12 cellular contexts compared by ENCODE assay signal in the genomic region with DNA sequence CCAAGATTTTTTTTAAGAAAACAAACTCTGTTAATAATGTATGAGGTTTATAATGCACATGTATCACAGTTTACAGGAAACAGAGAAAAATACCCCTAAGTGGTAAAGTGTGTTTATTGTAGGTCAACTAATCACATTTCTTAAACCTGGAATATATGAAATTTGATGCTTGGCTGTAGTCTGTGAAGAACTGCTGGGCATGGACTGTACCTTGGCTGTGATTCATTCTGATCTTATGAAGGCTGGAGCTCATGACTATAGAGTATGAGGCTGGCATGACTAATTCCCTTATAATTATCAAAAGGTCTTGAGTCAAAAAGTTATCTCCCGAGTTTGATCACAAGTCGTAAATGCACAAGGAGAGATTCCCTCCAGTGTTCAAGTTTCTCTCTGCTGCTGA.
DNase-seq lines count a peak whose midpoint lies in the region; ATAC-seq, FAIRE-seq and TF ChIP-seq lines count a peak whose summit lies in the region.
"Had no signal": no experiment of that assay in that cellular context is flagged by ENCODE, and none has a peak within 500 bp of the region (broad histone marks: within the 10 kb centered on the region; RNA-seq: fewer than 3 reads in every experiment).

No MANE protein-coding gene starts in this region.

- ATAC-seq in A549 (peak; percentile 88 to 93), IMR-90 (ENCODE audit: low read depth) (peak; percentile 85), left lung (peak; percentile 44), GM21367 (IDR thresholded peaks at IDR 0.05; ENCODE audit: unreplicated experiment) (no peak), GM18517 (IDR thresholded peaks at IDR 0.05; ENCODE audit: unreplicated experiment) (no peak)
- ATAC-seq: activated T-cell treated with anti-CD3 and anti-CD28 coated beads, Interleukin-2, amount 50 U/mL, for 72 hours had no signal

- H3K56ac ChIP-seq in IMR-90 (ENCODE audit: extremely low read depth, insufficient read depth, low read length) = peak overlapping the region; percentile 54; the same call in 1 of the 2 replicates

- H3K36me3 ChIP-seq in IMR-90 (ENCODE audit: control insufficient read depth, insufficient read depth, low read length) = no peaks in the 10 kb centered on the region
- H3K36me3 ChIP-seq in mammary epithelial cell (ENCODE audit: insufficient read depth, low read length) = no peaks in the 10 kb centered on the region
- H3K36me3 ChIP-seq in left lung = no peaks in the 10 kb centered on the region
- H3K36me3 ChIP-seq: colonic mucosa had no signal

- peak overlapping the region; percentile 93 for H2BK120ac ChIP-seq in IMR-90 (ENCODE audit: low read depth, low read length)

- H3K4me3 ChIP-seq in A549 = no peak overlapping the region
- no peak overlapping the region for H3K4me3 ChIP-seq in IMR-90 (ENCODE audit: insufficient read depth, low read depth, low read length)
- no peak overlapping the region for H3K4me3 ChIP-seq in mammary epithelial cell (replicated peaks in 1 of 3; ENCODE audit: insufficient read depth in 1 of 3, low read depth in 2 of 3, low read length in 3 of 3)
- H3K4me3 ChIP-seq in left lung = no peak overlapping the region
- H3K4me3 ChIP-seq: colonic mucosa had no signal

- TF ChIP-seq EP300 in A549 (IDR thresholded peaks at IDR 0.05) = no peak

- WGBS in A549 (ENCODE audit: missing lambda C conversion rate) = 20% methylated on average over 2 of the region's 2 CpGs
- no CpG with 5 or more reads among the region's 2 CpGs for WGBS in IMR-90 (ENCODE audit: extremely low coverage in 2 of 2, insufficient read length in 1 of 2), 2 experiments
- WGBS in mammary epithelial cell (ENCODE audit: low coverage, missing lambda C conversion rate) = 0% methylated on average over 2 of the region's 2 CpGs

- peaks cover 13% of the 10 kb centered on the region for H3K9me1 ChIP-seq in IMR-90 (ENCODE audit: insufficient read depth, low read length)

- H3K79me1 ChIP-seq in IMR-90 (ENCODE audit: low read depth in 1 of 2, low read length in 2 of 2) = no peaks in the 10 kb centered on the region; a peak in 1 of 4 replicates

- H3K4me1 ChIP-seq in A549 = peaks cover 36% of the 10 kb centered on the region
- peaks cover 13% of the 10 kb centered on the region for H3K4me1 ChIP-seq in IMR-90 (ENCODE audit: control insufficient read depth, insufficient read depth, low read length)
- H3K4me1 ChIP-seq in mammary epithelial cell (ENCODE audit: insufficient read depth, low read length) = peaks cover 45% of the 10 kb centered on the region
- H3K4me1 ChIP-seq in left lung = no peaks in the 10 kb centered on the region
- H3K4me1 ChIP-seq: colonic mucosa had no signal

- no peak for FAIRE-seq in A549 (lab: Jason Lieb, UNC)

- dilution Hi-C loops in IMR-90 (cut with HindIII; ENCODE audit: low sequenced_read_pairs, unreplicated experiment) = no loop called here
- dilution Hi-C loops in mammary epithelial cell (cut with HindIII; ENCODE audit: low sequenced_read_pairs) = no loop called here

- no peaks in the 10 kb centered on the region for H3K9me3 ChIP-seq in A549
- H3K9me3 ChIP-seq in IMR-90 (ENCODE audit: control insufficient read depth, insufficient read depth, low read length) = 0 out of 2 replicates have a peak, but pooled peaks cover 2% of the 10 kb centered on the region
- H3K9me3 ChIP-seq in mammary epithelial cell (replicated peaks; ENCODE audit: insufficient read depth, low read length) = peaks cover 7% of the 10 kb centered on the region
- no peaks in the 10 kb centered on the region for H3K9me3 ChIP-seq in left lung
- H3K9me3 ChIP-seq: colonic mucosa had no signal

- peak overlapping the region; percentile 82; the same call in 1 of the 3 replicates for H2BK15ac ChIP-seq in IMR-90 (ENCODE audit: low read depth, low read length)

- no peak overlapping the region for H2AK9ac ChIP-seq in IMR-90 (replicated peaks; ENCODE audit: low read depth, low read length, poor library complexity)

- peak overlapping the region; percentile 35; the same call in 2 of the 3 replicates for H3K4me2 ChIP-seq in A549
- peak overlapping the region; percentile 51 for H3K4me2 ChIP-seq in IMR-90 (ENCODE audit: low read depth, low read length)
- peak overlapping the region; percentile 30 for H3K4me2 ChIP-seq in mammary epithelial cell (ENCODE audit: insufficient read depth, low read depth, low read length)

- H3K23ac ChIP-seq in IMR-90 (ENCODE audit: low read depth, low read length) = peak overlapping the region; percentile 82; the same call in 1 of the 2 replicates

- peak overlapping the region; percentile 94 for H2BK5ac ChIP-seq in IMR-90 (ENCODE audit: low read depth, low read length, poor library complexity, severe bottlenecking)

- intact Hi-C loops in IMR-90 (cut with micrococcal nuclease) = loop anchor here (2.0 to 10.0 kb wide), 3 partner anchors 41 to 253 kb away; no protein-coding TSS in a partner anchor
- intact Hi-C loops in mammary epithelial cell (cut with micrococcal nuclease) = no loop called here
- intact Hi-C loops in left lung (cut with DNase I) = no loop called here

- H2AFZ ChIP-seq in IMR-90 (replicated peaks; ENCODE audit: low read length, poor library complexity) = peak overlapping the region; percentile 64
- H2AFZ ChIP-seq in mammary epithelial cell (ENCODE audit: low read depth, low read length) = peak overlapping the region; percentile 67

- DNase-seq in A549 (ENCODE audit: low read depth in 1 of 2, low spot score in 1 of 2) (peak in 1 of 2 experiments; percentile 49), IMR-90 (peak; percentile 92), mammary epithelial cell (peak; percentile 94), left lung (no peak), medulla oblongata (ENCODE audit: extremely low spot score) (no peak)
- DNase-seq in activated CD4-positive, CD25-positive, alpha-beta regulatory T cell (lab: John Stamatoyannopoulos, UW) = no peak
- DNase-seq: activated T-cell treated with anti-CD3 and anti-CD28 coated beads, Interleukin-2, amount 50 U/mL, for 72 hours; colonic mucosa; NCI-H1436 treated with DMSO at 0.1 percent for 48 hours; stimulated activated CD4-positive, alpha-beta T cell treated with anti-CD3 and anti-CD28 coated beads, Interleukin-2, amount 100 ng/mL, for 48 hours had no signal

- peak overlapping the region; percentile 95 for H3K14ac ChIP-seq in IMR-90 (replicated peaks; ENCODE audit: low read depth, low read length)

- peak overlapping the region; percentile 29 to 89; a peak in 2 of 4 replicates for H4K8ac ChIP-seq in IMR-90 (ENCODE audit: low read depth in 2 of 2, low read length in 2 of 2)

- H3K27ac ChIP-seq in A549 (peak overlapping the region; percentile 61 to 79; a peak in 5 of 6 replicates), IMR-90 (ENCODE audit: insufficient read depth, low read length) (peak overlapping the region; percentile 87), mammary epithelial cell (ENCODE audit: insufficient read depth, low read depth, low read length) (peak overlapping the region; percentile 83), left lung (no peak overlapping the region)
- H3K27ac ChIP-seq: colonic mucosa had no signal

- BruUV-seq in IMR-90 (replicated peaks; lab: Mats Ljungman, UMichigan) = no TSS peak
- BruUV-seq in mammary epithelial cell (replicated peaks; lab: Mats Ljungman, UMichigan) = no TSS peak

- POLR2A ChIA-PET in A549 (lab: Yijun Ruan, JAX) = interaction anchor here (0.6 kb wide), 1 partner anchor 667 kb away, joined by 5 read pairs; no protein-coding TSS in a partner anchor
- POLR2A ChIA-PET in IMR-90 (lab: Charles Lee; ENCODE audit: unreplicated experiment) = no interaction called here

- H2BK20ac ChIP-seq in IMR-90 (ENCODE audit: low read depth, low read length) = peak overlapping the region; percentile 94

- H3K27me3 ChIP-seq in IMR-90 (ENCODE audit: control insufficient read depth, insufficient read depth, low read length) (no peaks in the 10 kb centered on the region), mammary epithelial cell (ENCODE audit: insufficient read depth, low read length) (no peaks in the 10 kb centered on the region), left lung (no peaks in the 10 kb centered on the region)
- H3K27me3 ChIP-seq: colonic mucosa had no signal

- CTCF ChIA-PET in A549 (lab: Yijun Ruan, JAX) (no interaction called here), IMR-90 (lab: Yijun Ruan, JAX) (no interaction called here), mammary epithelial cell (lab: Charles Lee; ENCODE audit: low non-redundant PET) (no interaction called here)

- peak overlapping the region; percentile 82 for H4K5ac ChIP-seq in IMR-90 (ENCODE audit: low read depth, low read length)

- H3K4ac ChIP-seq in IMR-90 (ENCODE audit: low read depth, low read length) = peak overlapping the region; percentile 88

- no peak for TF ChIP-seq RAD21 in A549 (conservative IDR thresholded peaks at IDR 0.05 in 1 of 2, IDR thresholded peaks at IDR 0.05 in 1 of 2)
- TF ChIP-seq RAD21 in IMR-90 (IDR thresholded peaks at IDR 0.05; ENCODE audit: low read length) = no peak

- TF ChIP-seq POLR2A in A549 (IDR thresholded peaks at IDR 0.05; ENCODE audit: low read length) = no peak
- no peak for TF ChIP-seq POLR2A in IMR-90 (IDR thresholded peaks at IDR 0.05; ENCODE audit: low read depth, low read length)

- H4K91ac ChIP-seq in IMR-90 (ENCODE audit: insufficient read depth, low read depth, low read length) = peak overlapping the region; percentile 90

- TF ChIP-seq CTCF in A549 (IDR thresholded peaks at IDR 0.05) (no peak), IMR-90 (conservative IDR thresholded peaks at IDR 0.05; ENCODE audit: low read depth, low read length) (no peak), mammary epithelial cell (conservative IDR thresholded peaks at IDR 0.05 in 1 of 2, IDR thresholded peaks at IDR 0.05 in 1 of 2; ENCODE audit: extremely low read depth in 1 of 2, insufficient read depth in 1 of 2, low read depth in 1 of 2, low read length in 2 of 2) (no peak), left lung (IDR thresholded peaks at IDR 0.05) (no peak)

- H4K20me1 ChIP-seq in IMR-90 (ENCODE audit: insufficient read depth, low read length) = no peaks in the 10 kb centered on the region
- no peaks in the 10 kb centered on the region for H4K20me1 ChIP-seq in mammary epithelial cell (ENCODE audit: insufficient read depth, low read length)

- H3K79me2 ChIP-seq in mammary epithelial cell (ENCODE audit: insufficient read depth, low read length) = no peaks in the 10 kb centered on the region

- peak overlapping the region; percentile 90 for H3K18ac ChIP-seq in IMR-90 (ENCODE audit: low read depth, low read length)

- no peak overlapping the region for H3K9ac ChIP-seq in IMR-90 (ENCODE audit: low read depth, low read length)
- H3K9ac ChIP-seq in mammary epithelial cell (ENCODE audit: insufficient read depth, low read length) = no peak overlapping the region

- in situ Hi-C loops in IMR-90 (cut with MboI; ENCODE audit: low sequenced_read_pairs) (loop anchor here (25.0 kb wide), 1 partner anchor 616 kb away; no protein-coding TSS in a partner anchor), mammary epithelial cell (cut with MboI; ENCODE audit: low sequenced_read_pairs in 2 of 2) (loop anchor here (25.0 kb wide), 3 partner anchors 134 to 1034 kb away; a partner anchor contains a TSS)

- H2AK5ac ChIP-seq in IMR-90 (ENCODE audit: low read depth, low read length) = 0 out of 2 replicates have a peak overlapping the region, but pooled peaks have one; percentile 57

TF ChIP-seq in IMR-90, 13 proteins besides CTCF, POLR2A, EP300 and RAD21 (continues in another document):
- peak; percentile 34; the same call in 1 of the 2 replicates for TF ChIP-seq BHLHE40 (IDR thresholded peaks at IDR 0.05; ENCODE audit: low read depth, low read length)
- no peak for TF ChIP-seq CHD1 (IDR thresholded peaks at IDR 0.05; ENCODE audit: low read depth, low read length)
- TF ChIP-seq RCOR1 (IDR thresholded peaks at IDR 0.05; ENCODE audit: insufficient replicate concordance, low read length) = no peak

Comparison
In these comparisons a context has a peak if more than half of its experiments do, and no peak if none do; other contexts are left out.
1. ATAC-seq: peak in A549 (2 of 2), IMR-90 (single experiment) and left lung (single experiment); none in GM21367 (single experiment) and GM18517 (single experiment).
2. DNase-seq: peak in IMR-90 (single experiment) and mammary epithelial cell (single experiment); none in left lung (0 of 2), medulla oblongata (single experiment) and activated CD4-positive, CD25-positive, alpha-beta regulatory T cell (0 of 4).
3. H3K27ac ChIP-seq: peak in A549 (2 of 2), IMR-90 (single experiment) and mammary epithelial cell (single experiment); none in left lung (0 of 2).
4. Peak in every context shown above with its lines, with median percentiles within 50 percentile points of each other: H3K4me2 ChIP-seq.